19 cellular contexts compared by ENCODE assay signal in genomic region chr2:32832821-32833220, GRCh38.
DNase-seq lines count a peak whose midpoint lies in the region; ATAC-seq and TF ChIP-seq lines count a peak whose summit lies in the region.
"Had no signal": no experiment of that assay in that cellular context is flagged by ENCODE, and none has a peak within 500 bp of the region (broad histone marks: within the 10 kb centered on the region; RNA-seq: fewer than 3 reads in every experiment).

No MANE protein-coding gene starts in this region.

- no peak overlapping the region for H2BK5ac ChIP-seq in neuronal stem cell (ENCODE audit: low read length)

- H3K79me2 ChIP-seq in SK-N-SH (ENCODE audit: insufficient read depth), result no peaks in the 10 kb centered on the region

- TF ChIP-seq CTCF in SK-N-SH (IDR thresholded peaks at IDR 0.05), result no peak
- no peak for TF ChIP-seq CTCF in fibroblast of pulmonary artery (IDR thresholded peaks at IDR 0.05; ENCODE audit: low read length, missing control alignments)
- TF ChIP-seq CTCF in lower leg skin (IDR thresholded peaks at IDR 0.05), result no peak

- no peak overlapping the region for H2BK15ac ChIP-seq in neuronal stem cell (ENCODE audit: low read length)

- peak in 1 of 2 experiments; percentile 65; a peak in 1 of 4 replicates for TF ChIP-seq EP300 in SK-N-SH (IDR thresholded peaks at IDR 0.05; ENCODE audit: borderline replicate concordance in 1 of 2, low read depth in 1 of 2, low read length in 1 of 2)

- DNase-seq in EH (ENCODE audit: low read depth) (peak; percentile 82), SK-N-SH (no peak), fibroblast of pulmonary artery (ENCODE audit: low read depth) (peak; percentile 57), neuronal stem cell (ENCODE audit: low spot score) (peak; percentile 33), lower leg skin (ENCODE audit: low spot score in 2 of 2) (no peak), Right ventricle myocardium inferior (ENCODE audit: missing footprints) (no peak), NCI-H146 (lab: John Stamatoyannopoulos, UW) (no peak)
- DNase-seq: erythroblast; GF-D8; Kasumi-1; NCI-H187 treated with DMSO at 0.1 percent for 48 hours; NCI-H82; retina; SIG-M5; stimulated activated CD4-positive, alpha-beta T cell treated with anti-CD3 and anti-CD28 coated beads, Interleukin-4, amount 100 ng/mL, for 1 hour had no signal

- no peak overlapping the region for H3K4ac ChIP-seq in neuronal stem cell (ENCODE audit: low read length)

- no peak for TF ChIP-seq POLR2A in lower leg skin (IDR thresholded peaks at IDR 0.05)

- H4K20me1 ChIP-seq in SK-N-SH (ENCODE audit: insufficient read depth), result no peaks in the 10 kb centered on the region

- peaks cover 11% of the 10 kb centered on the region for H3F3A ChIP-seq in SK-N-SH (replicated peaks; ENCODE audit: insufficient read depth)

- H3K9me3 ChIP-seq in SK-N-SH, result peaks cover 4% of the 10 kb centered on the region; the same call in 1 of the 2 replicates
- H3K9me3 ChIP-seq in neuronal stem cell (replicated peaks in 1 of 2; ENCODE audit: control insufficient read depth in 2 of 2, insufficient read depth in 1 of 2, low read depth in 1 of 2, low read length in 2 of 2), result peaks cover 2 to 13% of the 10 kb centered on the region in 2 donors

- no peak overlapping the region for H4K91ac ChIP-seq in neuronal stem cell (ENCODE audit: low read depth, low read length, poor library complexity)

- no peaks in the 10 kb centered on the region for H3K9me2 ChIP-seq in SK-N-SH

- peak overlapping the region; percentile 32; the same call in 1 of the 2 replicates for H2AFZ ChIP-seq in SK-N-SH (ENCODE audit: low read depth)
- H2AFZ ChIP-seq in neuronal stem cell (ENCODE audit: low read length), result peak overlapping the region; percentile 57

- H3K14ac ChIP-seq in neuronal stem cell (ENCODE audit: low read length), result no peak overlapping the region

- 37% methylated on average over 2 of the region's 2 CpGs for WGBS in SK-N-SH (ENCODE audit: low lambda C conversion rate)
- no CpG with 5 or more reads among the region's 2 CpGs for WGBS in neuronal stem cell (ENCODE audit: extremely low coverage in 2 of 2, insufficient read length in 2 of 2, insufficient replicate concordance in 1 of 2), 2 donors
- WGBS in lower leg skin, 2 donors, result 50 to 58% methylated on average over 2 of the region's 2 CpGs

- H3K18ac ChIP-seq in neuronal stem cell (ENCODE audit: low read length), result no peak overlapping the region

- H3K23ac ChIP-seq in neuronal stem cell (ENCODE audit: low read depth, low read length, poor library complexity), result no peak overlapping the region

- POLR2A ChIA-PET in SK-N-SH (lab: Yijun Ruan, JAX), result no interaction called here

- no peak overlapping the region for H2BK12ac ChIP-seq in neuronal stem cell (ENCODE audit: low read length)

- intact Hi-C loops in lower leg skin (cut with DNase I; ENCODE audit: low total_unique reads), result no loop called here
- intact Hi-C loops in Right ventricle myocardium inferior (cut with DNase I), result no loop called here

- H3K27ac ChIP-seq in SK-N-SH (ENCODE audit: low read depth in 2 of 2, low read length in 1 of 2) (peak overlapping the region; percentile 60 to 62; a peak in 3 of 4 replicates), neuronal stem cell (replicated peaks; ENCODE audit: low read length) (peak overlapping the region; percentile 58)
- H3K27ac ChIP-seq: C4-2B had no signal

- H3K4me2 ChIP-seq in SK-N-SH (peak overlapping the region; percentile 46), neuronal stem cell (ENCODE audit: insufficient read depth, low read length, poor library complexity, severe bottlenecking) (no peak overlapping the region)

- no peak overlapping the region for H4K8ac ChIP-seq in neuronal stem cell (ENCODE audit: low read depth, low read length)

- ATAC-seq in HG03159 (IDR thresholded peaks at IDR 0.05; ENCODE audit: unreplicated experiment), result no peak
- no peak for ATAC-seq in Right ventricle myocardium inferior
- ATAC-seq: activated naive CD4-positive, alpha-beta T cell treated with anti-CD3 and anti-CD28 coated beads, Interleukin-2, amount 50 U/mL, for 72 hours; stimulated activated effector memory CD8-positive, alpha-beta T cell treated with anti-CD3 and anti-CD28 coated beads, Interleukin-12 subunit alpha, Interleukin-12 subunit beta, amount 100 ng/mL, for 72 hours had no signal

- no peak overlapping the region for H2BK120ac ChIP-seq in neuronal stem cell (ENCODE audit: low read depth, low read length)

- H3K9ac ChIP-seq in SK-N-SH (no peak overlapping the region), neuronal stem cell (ENCODE audit: low read depth, low read length, poor library complexity) (no peak overlapping the region)

- H3K4me3 ChIP-seq in SK-N-SH (ENCODE audit: low read depth in 2 of 2, low read length in 1 of 2) (no peak overlapping the region), fibroblast of pulmonary artery (replicated peaks; ENCODE audit: low read depth, low read length) (no peak overlapping the region), neuronal stem cell (ENCODE audit: low read length in 2 of 2) (no peak overlapping the region), lower leg skin (ENCODE audit: low read depth, poor library complexity, severe bottlenecking) (no peak overlapping the region)

- TF ChIP-seq RAD21 in SK-N-SH (IDR thresholded peaks at IDR 0.05; ENCODE audit: low read length), result no peak

- H3K79me1 ChIP-seq in neuronal stem cell (ENCODE audit: low read depth, low read length), result no peaks in the 10 kb centered on the region

- no peak overlapping the region for H2AK5ac ChIP-seq in neuronal stem cell (ENCODE audit: low read depth, low read length)

- H3K36me3 ChIP-seq in SK-N-SH (replicated peaks in 1 of 2; ENCODE audit: control insufficient read depth in 1 of 2, insufficient read depth in 2 of 2, low read length in 1 of 2) (no peaks in the 10 kb centered on the region), neuronal stem cell (replicated peaks in 1 of 2; ENCODE audit: control insufficient read depth in 2 of 2, insufficient read depth in 2 of 2, low read length in 2 of 2) (no peaks in the 10 kb centered on the region)

- H3K4me1 ChIP-seq in SK-N-SH (ENCODE audit: control insufficient read depth in 1 of 2, insufficient read depth in 2 of 2, low read depth in 1 of 2, low read length in 1 of 2) (peaks cover 10 to 17% of the 10 kb centered on the region in 2 experiments), neuronal stem cell (ENCODE audit: control insufficient read depth in 2 of 2, insufficient read depth in 1 of 2, low read depth in 1 of 2, low read length in 2 of 2) (peaks cover 10% of the 10 kb centered on the region in 2 donors)

- CTCF ChIA-PET in SK-N-SH (lab: Yijun Ruan, JAX), result interaction anchor here (0.8 kb wide), 1 partner anchor 20 kb away, joined by 3 read pairs; no protein-coding TSS in a partner anchor

- H3K27me3 ChIP-seq in SK-N-SH (ENCODE audit: insufficient read depth) (no peaks in the 10 kb centered on the region), neuronal stem cell (ENCODE audit: control insufficient read depth in 3 of 3, insufficient read depth in 3 of 3, low read depth in 1 of 3, low read length in 3 of 3) (no peaks in the 10 kb centered on the region)

TF ChIP-seq in SK-N-SH, 30 proteins besides CTCF, POLR2A, EP300 and RAD21 (continues in another document):
- no peak for TF ChIP-seq FOSL2 (IDR thresholded peaks at IDR 0.05; ENCODE audit: borderline replicate concordance, low read depth)
- TF ChIP-seq EZH2phosphoT487 (IDR thresholded peaks at IDR 0.05; ENCODE audit: borderline replicate concordance, low read depth), result no peak
- TF ChIP-seq FOXM1 (IDR thresholded peaks at IDR 0.05; ENCODE audit: low read depth), result no peak
- TF ChIP-seq, protein P1, sequence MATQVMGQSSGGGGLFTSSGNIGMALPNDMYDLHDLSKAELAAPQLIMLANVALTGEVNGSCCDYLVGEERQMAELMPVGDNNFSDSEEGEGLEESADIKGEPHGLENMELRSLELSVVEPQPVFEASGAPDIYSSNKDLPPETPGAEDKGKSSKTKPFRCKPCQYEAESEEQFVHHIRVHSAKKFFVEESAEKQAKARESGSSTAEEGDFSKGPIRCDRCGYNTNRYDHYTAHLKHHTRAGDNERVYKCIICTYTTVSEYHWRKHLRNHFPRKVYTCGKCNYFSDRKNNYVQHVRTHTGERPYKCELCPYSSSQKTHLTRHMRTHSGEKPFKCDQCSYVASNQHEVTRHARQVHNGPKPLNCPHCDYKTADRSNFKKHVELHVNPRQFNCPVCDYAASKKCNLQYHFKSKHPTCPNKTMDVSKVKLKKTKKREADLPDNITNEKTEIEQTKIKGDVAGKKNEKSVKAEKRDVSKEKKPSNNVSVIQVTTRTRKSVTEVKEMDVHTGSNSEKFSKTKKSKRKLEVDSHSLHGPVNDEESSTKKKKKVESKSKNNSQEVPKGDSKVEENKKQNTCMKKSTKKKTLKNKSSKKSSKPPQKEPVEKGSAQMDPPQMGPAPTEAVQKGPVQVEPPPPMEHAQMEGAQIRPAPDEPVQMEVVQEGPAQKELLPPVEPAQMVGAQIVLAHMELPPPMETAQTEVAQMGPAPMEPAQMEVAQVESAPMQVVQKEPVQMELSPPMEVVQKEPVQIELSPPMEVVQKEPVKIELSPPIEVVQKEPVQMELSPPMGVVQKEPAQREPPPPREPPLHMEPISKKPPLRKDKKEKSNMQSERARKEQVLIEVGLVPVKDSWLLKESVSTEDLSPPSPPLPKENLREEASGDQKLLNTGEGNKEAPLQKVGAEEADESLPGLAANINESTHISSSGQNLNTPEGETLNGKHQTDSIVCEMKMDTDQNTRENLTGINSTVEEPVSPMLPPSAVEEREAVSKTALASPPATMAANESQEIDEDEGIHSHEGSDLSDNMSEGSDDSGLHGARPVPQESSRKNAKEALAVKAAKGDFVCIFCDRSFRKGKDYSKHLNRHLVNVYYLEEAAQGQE (IDR thresholded peaks at IDR 0.05; ENCODE audit: low read depth, low read length), result no peak
- TF ChIP-seq, protein P2, sequence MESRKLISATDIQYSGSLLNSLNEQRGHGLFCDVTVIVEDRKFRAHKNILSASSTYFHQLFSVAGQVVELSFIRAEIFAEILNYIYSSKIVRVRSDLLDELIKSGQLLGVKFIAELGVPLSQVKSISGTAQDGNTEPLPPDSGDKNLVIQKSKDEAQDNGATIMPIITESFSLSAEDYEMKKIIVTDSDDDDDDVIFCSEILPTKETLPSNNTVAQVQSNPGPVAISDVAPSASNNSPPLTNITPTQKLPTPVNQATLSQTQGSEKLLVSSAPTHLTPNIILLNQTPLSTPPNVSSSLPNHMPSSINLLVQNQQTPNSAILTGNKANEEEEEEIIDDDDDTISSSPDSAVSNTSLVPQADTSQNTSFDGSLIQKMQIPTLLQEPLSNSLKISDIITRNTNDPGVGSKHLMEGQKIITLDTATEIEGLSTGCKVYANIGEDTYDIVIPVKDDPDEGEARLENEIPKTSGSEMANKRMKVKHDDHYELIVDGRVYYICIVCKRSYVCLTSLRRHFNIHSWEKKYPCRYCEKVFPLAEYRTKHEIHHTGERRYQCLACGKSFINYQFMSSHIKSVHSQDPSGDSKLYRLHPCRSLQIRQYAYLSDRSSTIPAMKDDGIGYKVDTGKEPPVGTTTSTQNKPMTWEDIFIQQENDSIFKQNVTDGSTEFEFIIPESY (IDR thresholded peaks at IDR 0.05; ENCODE audit: borderline replicate concordance, low read depth), result no peak

Comparison
In these comparisons a context has a peak if more than half of its experiments do, and no peak if none do; other contexts are left out.
1. DNase-seq: peak in EH (single experiment), fibroblast of pulmonary artery (single experiment) and neuronal stem cell (single experiment); none in SK-N-SH (single experiment), lower leg skin (0 of 2), Right ventricle myocardium inferior (single experiment) and NCI-H146 (single experiment).